17 cellular contexts compared by ENCODE assay signal in genomic region chr14:54947230-54947629, GRCh38. TPM values are rescaled to one million over a fixed set of nuclear protein-coding genes. Genes with fewer than 3 reads are reported as not detected.
DNase-seq lines count a peak whose midpoint lies in the region; ATAC-seq lines count a peak whose summit lies in the region.
"Had no signal": no experiment of that assay in that cellular context is flagged by ENCODE, and none has a peak within 500 bp of the region (broad histone marks: within the 10 kb centered on the region; RNA-seq: fewer than 3 reads in every experiment).

No MANE protein-coding gene starts in this region.

- H3K36me3 Mint-ChIP-seq in activated CD4-positive, alpha-beta T cell treated with anti-CD3 and anti-CD28 coated beads, Interleukin-2, amount 10 ng/mL, durations not matched to agents 7 days and 5 days (ENCODE audit: low read depth): peaks cover 54% of the 10 kb centered on the region
- H3K36me3 Mint-ChIP-seq in activated naive CD4-positive, alpha-beta T cell treated with anti-CD3 and anti-CD28 coated beads, Interleukin-2, amount 50 U/mL, for 24 hours: peaks cover 12% of the 10 kb centered on the region
- peaks cover 55% of the 10 kb centered on the region for H3K36me3 Mint-ChIP-seq in activated naive CD4-positive, alpha-beta T cell treated with anti-CD3 and anti-CD28 coated beads, Interleukin-2, amount 10 ng/mL, durations not matched to agents 7 days and 5 days
- H3K36me3 Mint-ChIP-seq in central memory CD8-positive, alpha-beta T cell (ENCODE audit: insufficient read depth): peaks cover 5% of the 10 kb centered on the region

- H3K27me3 Mint-ChIP-seq in activated CD4-positive, alpha-beta T cell treated with anti-CD3 and anti-CD28 coated beads, Interleukin-2, amount 10 ng/mL, durations not matched to agents 7 days and 5 days: no peaks in the 10 kb centered on the region
- no peaks in the 10 kb centered on the region for H3K27me3 Mint-ChIP-seq in activated naive CD4-positive, alpha-beta T cell treated with anti-CD3 and anti-CD28 coated beads, Interleukin-2, amount 50 U/mL, for 24 hours
- no peaks in the 10 kb centered on the region for H3K27me3 Mint-ChIP-seq in activated naive CD4-positive, alpha-beta T cell treated with anti-CD3 and anti-CD28 coated beads, Interleukin-2, amount 10 ng/mL, durations not matched to agents 7 days and 5 days
- no peaks in the 10 kb centered on the region for H3K27me3 Mint-ChIP-seq in central memory CD8-positive, alpha-beta T cell
- H3K27me3 Mint-ChIP-seq: B cell; CD4-positive, alpha-beta T cell had no signal

- ATAC-seq in central memory CD8-positive, alpha-beta T cell (replicated peaks; ENCODE audit: extremely low read depth, poor library complexity, severe bottlenecking): no peak

- POLR2A ChIA-PET in activated CD4-positive, alpha-beta T cell treated with anti-CD3 and anti-CD28 coated beads, Interleukin-2, amount 10 ng/mL, durations not matched to agents 7 days and 5 days (lab: Charles Lee): no interaction called here

- peak overlapping the region; percentile 83 for H3K27ac Mint-ChIP-seq in activated CD4-positive, alpha-beta T cell treated with anti-CD3 and anti-CD28 coated beads, Interleukin-2, amount 10 ng/mL, durations not matched to agents 7 days and 5 days
- no peak overlapping the region for H3K27ac Mint-ChIP-seq in activated naive CD4-positive, alpha-beta T cell treated with anti-CD3 and anti-CD28 coated beads, Interleukin-2, amount 50 U/mL, for 24 hours
- no peak overlapping the region for H3K27ac Mint-ChIP-seq in activated naive CD4-positive, alpha-beta T cell treated with anti-CD3 and anti-CD28 coated beads, Interleukin-2, amount 10 ng/mL, durations not matched to agents 7 days and 5 days
- no peak overlapping the region for H3K27ac Mint-ChIP-seq in central memory CD8-positive, alpha-beta T cell (ENCODE audit: low read depth)
- H3K27ac Mint-ChIP-seq: B cell; CD4-positive, alpha-beta T cell had no signal

- no peak overlapping the region for H3K4me3 Mint-ChIP-seq in activated CD4-positive, alpha-beta T cell treated with anti-CD3 and anti-CD28 coated beads, Interleukin-2, amount 10 ng/mL, durations not matched to agents 7 days and 5 days
- peak overlapping the region; percentile 15 for H3K4me3 Mint-ChIP-seq in activated naive CD4-positive, alpha-beta T cell treated with anti-CD3 and anti-CD28 coated beads, Interleukin-2, amount 50 U/mL, for 24 hours
- H3K4me3 Mint-ChIP-seq in activated naive CD4-positive, alpha-beta T cell treated with anti-CD3 and anti-CD28 coated beads, Interleukin-2, amount 10 ng/mL, durations not matched to agents 7 days and 5 days: no peak overlapping the region
- peak overlapping the region; percentile 23 for H3K4me3 Mint-ChIP-seq in central memory CD8-positive, alpha-beta T cell
- H3K4me3 Mint-ChIP-seq: B cell; CD4-positive, alpha-beta T cell had no signal

- peaks cover 16% of the 10 kb centered on the region for H3K4me1 Mint-ChIP-seq in activated CD4-positive, alpha-beta T cell treated with anti-CD3 and anti-CD28 coated beads, Interleukin-2, amount 10 ng/mL, durations not matched to agents 7 days and 5 days
- peaks cover 3% of the 10 kb centered on the region for H3K4me1 Mint-ChIP-seq in activated naive CD4-positive, alpha-beta T cell treated with anti-CD3 and anti-CD28 coated beads, Interleukin-2, amount 50 U/mL, for 24 hours
- H3K4me1 Mint-ChIP-seq in activated naive CD4-positive, alpha-beta T cell treated with anti-CD3 and anti-CD28 coated beads, Interleukin-2, amount 10 ng/mL, durations not matched to agents 7 days and 5 days: peaks cover 11% of the 10 kb centered on the region
- no peaks in the 10 kb centered on the region for H3K4me1 Mint-ChIP-seq in central memory CD8-positive, alpha-beta T cell

- H3K9me3 Mint-ChIP-seq in activated CD4-positive, alpha-beta T cell treated with anti-CD3 and anti-CD28 coated beads, Interleukin-2, amount 10 ng/mL, durations not matched to agents 7 days and 5 days: peaks cover 10% of the 10 kb centered on the region
- no peaks in the 10 kb centered on the region for H3K9me3 Mint-ChIP-seq in activated naive CD4-positive, alpha-beta T cell treated with anti-CD3 and anti-CD28 coated beads, Interleukin-2, amount 50 U/mL, for 24 hours
- no peaks in the 10 kb centered on the region for H3K9me3 Mint-ChIP-seq in activated naive CD4-positive, alpha-beta T cell treated with anti-CD3 and anti-CD28 coated beads, Interleukin-2, amount 10 ng/mL, durations not matched to agents 7 days and 5 days
- H3K9me3 Mint-ChIP-seq in central memory CD8-positive, alpha-beta T cell: no peaks in the 10 kb centered on the region
- H3K9me3 Mint-ChIP-seq: CD4-positive, alpha-beta T cell had no signal

- peak; percentile 9 for DNase-seq in activated CD4-positive, alpha-beta T cell treated with anti-CD3 and anti-CD28 coated beads, Interleukin-2, amount 10 ng/mL, durations not matched to agents 7 days and 5 days
- no peak for DNase-seq in activated CD4-positive, alpha-beta T cell treated with anti-CD3 and anti-CD28 coated beads for 4 hours
- DNase-seq in activated naive CD4-positive, alpha-beta T cell treated with anti-CD3 and anti-CD28 coated beads, Interleukin-2, amount 10 ng/mL, durations not matched to agents 7 days and 5 days: no peak
- no peak for DNase-seq in central memory CD8-positive, alpha-beta T cell (ENCODE audit: low spot score in 2 of 2)
- DNase-seq in NCI-H2196 (lab: John Stamatoyannopoulos, UW; ENCODE audit: unreplicated experiment): no peak
- DNase-seq in NCI-H1092 treated with DMSO at 0.1 percent for 48 hours (lab: John Stamatoyannopoulos, UW): no peak
- no peak for DNase-seq in stimulated activated naive CD4-positive, alpha-beta T cell (lab: John Stamatoyannopoulos, UW)
- DNase-seq: Calu3; CD4-positive, alpha-beta T cell; COR-L47; DMS53; DMS79 treated with DMSO at 0.1 percent for 48 hours; GM23248; H7; HCEC 1CT had no signal

- CTCF ChIA-PET in activated CD4-positive, alpha-beta T cell treated with anti-CD3 and anti-CD28 coated beads, Interleukin-2, amount 10 ng/mL, durations not matched to agents 7 days and 5 days (lab: Charles Lee): interaction anchor here (1.4 kb wide), 1 partner anchor 16 kb away, joined by 3 read pairs; no protein-coding TSS in a partner anchor
- CTCF ChIA-PET in activated naive CD4-positive, alpha-beta T cell treated with anti-CD3 and anti-CD28 coated beads, Interleukin-2, amount 10 ng/mL, durations not matched to agents 7 days and 5 days (lab: Charles Lee): no interaction called here

RNA-seq across cellular contexts. Expression of gene GCH1, which starts 44.6 kb away (rescaled TPM):
- 10 to 100 TPM; 54.8 to 55.1 TPM for total RNA-seq in activated CD4-positive, alpha-beta T cell treated with anti-CD3 and anti-CD28 coated beads, Interleukin-2, amount 10 ng/mL, durations not matched to agents 7 days and 5 days

Comparison
In these comparisons a context has a peak if more than half of its experiments do, and no peak if none do; other contexts are left out.
1. H3K4me3 Mint-ChIP-seq: peak in activated naive CD4-positive, alpha-beta T cell treated with anti-CD3 and anti-CD28 coated beads, Interleukin-2, amount 50 U/mL, for 24 hours (single experiment) and central memory CD8-positive, alpha-beta T cell (single experiment); none in activated CD4-positive, alpha-beta T cell treated with anti-CD3 and anti-CD28 coated beads, Interleukin-2, amount 10 ng/mL, durations not matched to agents 7 days and 5 days (single experiment) and activated naive CD4-positive, alpha-beta T cell treated with anti-CD3 and anti-CD28 coated beads, Interleukin-2, amount 10 ng/mL, durations not matched to agents 7 days and 5 days (single experiment).